In the genomic region with DNA sequence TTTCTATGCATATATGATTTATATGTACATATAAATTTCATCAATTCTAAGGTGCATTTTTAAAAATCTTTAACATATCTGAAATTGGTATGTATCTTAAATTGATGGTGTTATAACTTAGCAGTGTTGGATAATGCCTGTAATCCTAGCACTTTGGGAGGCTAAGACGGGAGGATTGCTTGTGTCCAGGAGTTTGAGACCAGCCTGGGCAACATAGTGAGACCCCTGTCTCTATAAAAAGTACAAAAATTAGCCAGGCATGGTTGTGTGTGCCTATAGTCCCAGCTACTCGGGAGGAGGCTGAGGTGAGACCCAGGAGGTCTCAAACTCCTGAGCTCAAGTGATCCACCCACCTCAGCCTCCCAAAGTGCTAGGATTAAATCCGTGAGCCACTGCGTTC, we compare ENCODE assay signal across 1 cellular context.
TF ChIP-seq lines count a peak whose summit lies in the region.

No MANE protein-coding gene starts in this region.

TF ChIP-seq in HEK293, 187 proteins besides CTCF, POLR2A, EP300 and RAD21 (continued from another document):
- TF ChIP-seq, protein P1, sequence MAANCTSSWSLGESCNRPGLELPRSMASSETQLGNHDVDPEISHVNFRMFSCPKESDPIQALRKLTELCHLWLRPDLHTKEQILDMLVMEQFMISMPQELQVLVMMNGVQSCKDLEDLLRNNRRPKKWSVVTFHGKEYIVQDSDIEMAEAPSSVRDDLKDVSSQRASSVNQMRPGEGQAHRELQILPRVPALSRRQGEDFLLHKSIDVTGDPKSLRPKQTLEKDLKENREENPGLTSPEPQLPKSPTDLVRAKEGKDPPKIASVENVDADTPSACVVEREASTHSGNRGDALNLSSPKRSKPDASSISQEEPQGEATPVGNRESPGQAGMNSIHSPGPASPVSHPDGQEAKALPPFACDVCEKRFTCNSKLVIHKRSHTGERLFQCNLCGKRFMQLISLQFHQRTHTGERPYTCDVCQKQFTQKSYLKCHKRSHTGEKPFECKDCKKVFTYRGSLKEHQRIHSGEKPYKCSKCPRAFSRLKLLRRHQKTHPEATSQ (tag by site-specific recombination; IDR thresholded peaks at IDR 0.05) = no peak
- TF ChIP-seq ZNF24 (tag by site-specific recombination; IDR thresholded peaks at IDR 0.05) = no peak
- peak; percentile 92 for TF ChIP-seq ZNF121 (tag by site-specific recombination; IDR thresholded peaks at IDR 0.05)
- TF ChIP-seq GLIS2 (tag by site-specific recombination; IDR thresholded peaks at IDR 0.05) = no peak
- TF ChIP-seq ZNF473 (tag by site-specific recombination; IDR thresholded peaks at IDR 0.05) = no peak
- no peak for TF ChIP-seq ZSCAN23 (tag by site-specific recombination; IDR thresholded peaks at IDR 0.05)
- TF ChIP-seq ZXDB (tag by site-specific recombination; IDR thresholded peaks at IDR 0.05) = no peak
- no peak for TF ChIP-seq ZNF140 (tag by site-specific recombination; IDR thresholded peaks at IDR 0.05)
- peak; percentile 56 for TF ChIP-seq GLIS1 (tag by site-specific recombination; IDR thresholded peaks at IDR 0.05)
